9 cellular contexts compared by ENCODE assay signal in genomic region chr10:26448706-26449435, GRCh38. TPM values are rescaled to one million over a fixed set of nuclear protein-coding genes. Genes with fewer than 3 reads are reported as not detected.
DNase-seq lines count a peak whose midpoint lies in the region; ATAC-seq and TF ChIP-seq lines count a peak whose summit lies in the region.
"Had no signal": no experiment of that assay in that cellular context is flagged by ENCODE, and none has a peak within 500 bp of the region (broad histone marks: within the 10 kb centered on the region; RNA-seq: fewer than 3 reads in every experiment).

No MANE protein-coding gene starts in this region.

- POLR2A ChIA-PET in activated CD4-positive, alpha-beta T cell treated with anti-CD3 and anti-CD28 coated beads for 36 hours (lab: Charles Lee): interaction anchor here (0.5 kb wide), 1 partner anchor 1108 kb away, joined by 3 read pairs; no protein-coding TSS in a partner anchor

- H3K4me3 ChIP-seq in neutrophil (ENCODE audit: low read depth in 1 of 2, low read length in 1 of 2) (peak overlapping the region; percentile 35), BE2C (ENCODE audit: low read depth, low read length) (no peak overlapping the region)

- peak; percentile 1 for DNase-seq in DMS53 (lab: John Stamatoyannopoulos, UW)
- no peak for DNase-seq in DMS53 treated with DMSO at 0.1 percent for 48 hours (lab: John Stamatoyannopoulos, UW; ENCODE audit: unreplicated experiment)
- peak; percentile 76 for DNase-seq in activated CD4-positive, alpha-beta T cell treated with anti-CD3 and anti-CD28 coated beads for 36 hours
- no peak for DNase-seq in BE2C
- DNase-seq in OCI-M1 (lab: John Stamatoyannopoulos, UW): no peak
- DNase-seq in HuH-7 (ENCODE audit: low spot score): no peak

- H3K27me3 ChIP-seq in neutrophil (no peaks in the 10 kb centered on the region), BE2C (no peaks in the 10 kb centered on the region)

- no peak for TF ChIP-seq CTCF in neutrophil (IDR thresholded peaks at IDR 0.05)
- no peak for TF ChIP-seq CTCF in BE2C (IDR thresholded peaks at IDR 0.05; ENCODE audit: low read depth, low read length)

- H3K9me3 ChIP-seq in neutrophil (no peaks in the 10 kb centered on the region), BE2C (no peaks in the 10 kb centered on the region)

- CTCF ChIA-PET in activated CD4-positive, alpha-beta T cell treated with anti-CD3 and anti-CD28 coated beads for 36 hours (lab: Charles Lee): interaction anchor here (0.6 to 1.8 kb wide), 3 partner anchors 19 to 192 kb away, joined by 3 to 4 read pairs (median 3); no protein-coding TSS in a partner anchor

- H3K4me1 Mint-ChIP-seq in activated CD4-positive, alpha-beta T cell treated with anti-CD3 and anti-CD28 coated beads for 36 hours: peaks cover 86% of the 10 kb centered on the region

- peak; percentile 83 for ATAC-seq in HG03097 (IDR thresholded peaks at IDR 0.05; ENCODE audit: low FRiP score, unreplicated experiment)
- peak; percentile 34 for ATAC-seq in activated CD4-positive, alpha-beta T cell treated with anti-CD3 and anti-CD28 coated beads for 36 hours

- peaks cover 8% of the 10 kb centered on the region for H3K9me3 Mint-ChIP-seq in activated CD4-positive, alpha-beta T cell treated with anti-CD3 and anti-CD28 coated beads for 36 hours (ENCODE audit: low read depth)

- no peaks in the 10 kb centered on the region for H3K27me3 Mint-ChIP-seq in activated CD4-positive, alpha-beta T cell treated with anti-CD3 and anti-CD28 coated beads for 36 hours

- H3K27ac ChIP-seq in neutrophil: peak overlapping the region; percentile 75
- H3K27ac ChIP-seq: 22Rv1 had no signal

- peak overlapping the region; percentile 89 for H3K27ac Mint-ChIP-seq in activated CD4-positive, alpha-beta T cell treated with anti-CD3 and anti-CD28 coated beads for 36 hours

- H3K4me3 Mint-ChIP-seq in activated CD4-positive, alpha-beta T cell treated with anti-CD3 and anti-CD28 coated beads for 36 hours: peak overlapping the region; percentile 54

- peaks cover 94 to 95% of the 10 kb centered on the region in 2 experiments for H3K4me1 ChIP-seq in neutrophil (ENCODE audit: control insufficient read depth in 1 of 2, insufficient read depth in 1 of 2, low read depth in 1 of 2, low read length in 1 of 2)
- no peaks in the 10 kb centered on the region for H3K4me1 ChIP-seq in BE2C

- peaks cover 59% of the 10 kb centered on the region for H3K36me3 Mint-ChIP-seq in activated CD4-positive, alpha-beta T cell treated with anti-CD3 and anti-CD28 coated beads for 36 hours (ENCODE audit: low read depth)

- H3K36me3 ChIP-seq in neutrophil (peaks cover 30% of the 10 kb centered on the region), BE2C (no peaks in the 10 kb centered on the region)

- intact Hi-C loops in activated CD4-positive, alpha-beta T cell treated with anti-CD3 and anti-CD28 coated beads for 36 hours (cut with DNase I, micrococcal nuclease): loop anchor here (1.0 to 10.0 kb wide), 3 partner anchors 18 to 1727 kb away; partner anchors contain the start of gene ARHGAP21 (in 1 of the 2)

RNA-seq across cellular contexts. Expression of gene APBB1IP, which starts 10.7 kb away (rescaled TPM):
- total RNA-seq in activated CD4-positive, alpha-beta T cell treated with anti-CD3 and anti-CD28 coated beads for 36 hours: 10 to 100 TPM; 53.3 to 66.4 TPM
- not detected for polyA plus RNA-seq in BE2C (2012; ENCODE audit: insufficient read depth, insufficient read length, low read depth)

Comparison
In these comparisons a context has a peak if more than half of its experiments do, and no peak if none do; other contexts are left out.
1. DNase-seq: peak in DMS53 (single experiment) and activated CD4-positive, alpha-beta T cell treated with anti-CD3 and anti-CD28 coated beads for 36 hours (single experiment); none in DMS53 treated with DMSO at 0.1 percent for 48 hours (single experiment), BE2C (single experiment), OCI-M1 (single experiment) and HuH-7 (single experiment).